8 cellular contexts compared by ENCODE assay signal in genomic region chr1:23344111-23344986, GRCh38. TPM values are rescaled to one million over a fixed set of nuclear protein-coding genes. Genes with fewer than 3 reads are reported as not detected.
DNase-seq lines count a peak whose midpoint lies in the region; ATAC-seq and TF ChIP-seq lines count a peak whose summit lies in the region.

Gene HNRNPR (minus strand): TSS chr1:23344284. CDS start chr1:23341008, 3,276 bp downstream.

- CTCF ChIA-PET in RWPE1 (lab: Yijun Ruan, JAX), result interaction anchor here (0.6 to 2.1 kb wide), 3 partner anchors 45 to 195 kb away, joined by 5 to 10 read pairs (median 10); no protein-coding TSS in a partner anchor
- CTCF ChIA-PET in naive thymus-derived CD4-positive, alpha-beta T cell (lab: Charles Lee), result interaction anchor here (1.0 kb wide), 1 partner anchor 24 kb away, joined by 3 read pairs; no protein-coding TSS in a partner anchor

- peak within 1 kb of the TSS; percentile 74 for H3K4me3 ChIP-seq in LNCaP clone FGC (ENCODE audit: low read depth, low read length)
- H3K4me3 ChIP-seq in fibroblast of lung (replicated peaks in 1 of 4; ENCODE audit: control extremely low read depth in 1 of 4, insufficient read depth in 1 of 4, low read depth in 3 of 4, low read length in 4 of 4), result peak within 1 kb of the TSS; percentile 48 to 88 (median 70)
- H3K4me3 ChIP-seq in naive thymus-derived CD4-positive, alpha-beta T cell (ENCODE audit: low read length), result peak within 1 kb of the TSS; percentile 89

- peaks cover 3% of the 10 kb centered on the region for H4K20me1 ChIP-seq in fibroblast of lung (ENCODE audit: control insufficient read depth, extremely low read depth, insufficient read depth, low read length)

- H3K9me3 ChIP-seq in fibroblast of lung (ENCODE audit: control insufficient read depth, insufficient read depth, low read depth, low read length), result no peaks in the 10 kb centered on the region
- no peaks in the 10 kb centered on the region for H3K9me3 ChIP-seq in naive thymus-derived CD4-positive, alpha-beta T cell (ENCODE audit: control insufficient read depth in 2 of 3, low read length in 3 of 3)

- H3K4me1 ChIP-seq in fibroblast of lung (ENCODE audit: control insufficient read depth, extremely low read depth, insufficient read depth, low read length), result peaks cover 7% of the 10 kb centered on the region
- H3K4me1 ChIP-seq in naive thymus-derived CD4-positive, alpha-beta T cell (ENCODE audit: control insufficient read depth in 2 of 2, insufficient read depth in 2 of 2, low read length in 2 of 2), result peaks cover 25 to 28% of the 10 kb centered on the region in 2 donors

- peak within 1 kb of the TSS; percentile 75 for H2AFZ ChIP-seq in fibroblast of lung (ENCODE audit: low read length)

- intact Hi-C loops in naive thymus-derived CD4-positive, alpha-beta T cell (cut with micrococcal nuclease), result loop anchor here (1.0 to 10.0 kb wide), 9 partner anchors 24 to 1560 kb away; partner anchors contain the start of genes ASAP3 (in 2 of the 2), E2F2 (in 2 of the 2), SRRM1 (in 1 of the 2) and TCEA3 (in 1 of the 2)

- POLR2A ChIA-PET in RWPE1 (lab: Yijun Ruan, JAX; ENCODE audit: low non-redundant PET), result interaction anchor here (0.5 to 1.6 kb wide), 4 partner anchors 23 to 333 kb away, joined by 3 to 24 read pairs (median 4); no protein-coding TSS in a partner anchor
- POLR2A ChIA-PET in naive thymus-derived CD4-positive, alpha-beta T cell (lab: Charles Lee), result interaction anchor here (0.6 to 2.4 kb wide), 20 partner anchors 10 to 1583 kb away, joined by 3 to 62 read pairs (median 4); partner anchors contain the start of gene ZNF436

- H3K4me1 Mint-ChIP-seq in activated T-helper 17 cell treated with anti-CD3 and anti-CD28 coated beads, Interleukin-2, amount 50 U/mL, for 72 hours, result peaks cover 36% of the 10 kb centered on the region
- H3K4me1 Mint-ChIP-seq in naive thymus-derived CD4-positive, alpha-beta T cell, result peaks cover 34 to 47% (median 45%) of the 10 kb centered on the region in 7 donors
- peaks cover 18 to 49% of the 10 kb centered on the region in 2 donors for H3K4me1 Mint-ChIP-seq in stimulated activated naive B cell treated with anti-CD40 and anti-IgM and Interleukin-4, amounts not matched to agents 10 μg/mL and 1 μg/mL and 100 μg/mL, for 72 hours

- H3K36me3 Mint-ChIP-seq in activated T-helper 17 cell treated with anti-CD3 and anti-CD28 coated beads, Interleukin-2, amount 50 U/mL, for 72 hours (ENCODE audit: low read depth), result peaks cover 42% of the 10 kb centered on the region
- H3K36me3 Mint-ChIP-seq in naive thymus-derived CD4-positive, alpha-beta T cell, result peaks cover 0 to 11% (median 0%) of the 10 kb centered on the region in 5 donors
- peaks cover 4 to 15% of the 10 kb centered on the region in 2 donors for H3K36me3 Mint-ChIP-seq in stimulated activated naive B cell treated with anti-CD40 and anti-IgM and Interleukin-4, amounts not matched to agents 10 μg/mL and 1 μg/mL and 100 μg/mL, for 72 hours

- peak; percentile 100 for DNase-seq in EH (ENCODE audit: low read depth)
- peak; percentile 95 for DNase-seq in GOT3 (lab: John Stamatoyannopoulos, UW)
- DNase-seq in LNCaP clone FGC (ENCODE audit: low read depth), result peak; percentile 94
- DNase-seq in RWPE1 (ENCODE audit: low spot score), result peak; percentile 98
- peak; percentile 100 for DNase-seq in fibroblast of lung (ENCODE audit: low read depth in 2 of 2)
- peak; percentile 90 to 99 (median 97) for DNase-seq in naive thymus-derived CD4-positive, alpha-beta T cell
- peak; percentile 99 for DNase-seq in stimulated activated naive B cell treated with anti-CD40 and anti-IgM and Interleukin-4, amounts not matched to agents 10 μg/mL and 1 μg/mL and 100 μg/mL, for 72 hours

- H3K27me3 ChIP-seq in fibroblast of lung (ENCODE audit: control insufficient read depth, insufficient read depth, low read length), result no peaks in the 10 kb centered on the region
- no peaks in the 10 kb centered on the region for H3K27me3 ChIP-seq in naive thymus-derived CD4-positive, alpha-beta T cell (ENCODE audit: control insufficient read depth in 2 of 2, insufficient read depth in 2 of 2, low read length in 2 of 2)

- TF ChIP-seq CTCF in LNCaP clone FGC (IDR thresholded peaks at IDR 0.05; ENCODE audit: control insufficient read depth, extremely low read depth, insufficient read depth) (no peak), RWPE1 (conservative IDR thresholded peaks at IDR 0.05; ENCODE audit: low read depth) (no peak), fibroblast of lung (conservative IDR thresholded peaks at IDR 0.05 in 1 of 2, IDR thresholded peaks at IDR 0.05 in 1 of 2; ENCODE audit: low read depth in 1 of 2, low read length in 2 of 2) (no peak)

- H3K4me3 Mint-ChIP-seq in activated T-helper 17 cell treated with anti-CD3 and anti-CD28 coated beads, Interleukin-2, amount 50 U/mL, for 72 hours, result peak within 1 kb of the TSS; percentile 99
- H3K4me3 Mint-ChIP-seq in naive thymus-derived CD4-positive, alpha-beta T cell, result peak within 1 kb of the TSS; percentile 81 to 100 (median 94)
- peak within 1 kb of the TSS; percentile 90 to 95 for H3K4me3 Mint-ChIP-seq in stimulated activated naive B cell treated with anti-CD40 and anti-IgM and Interleukin-4, amounts not matched to agents 10 μg/mL and 1 μg/mL and 100 μg/mL, for 72 hours

- H3K27ac ChIP-seq in RWPE1 (peak within 1 kb of the TSS; percentile 97), fibroblast of lung (ENCODE audit: insufficient read depth, low read length) (peak within 1 kb of the TSS; percentile 86)
- peak within 1 kb of the TSS; percentile 83 for H3K27ac ChIP-seq in naive thymus-derived CD4-positive, alpha-beta T cell (ENCODE audit: low read depth, low read length)

- H3K27ac Mint-ChIP-seq in activated T-helper 17 cell treated with anti-CD3 and anti-CD28 coated beads, Interleukin-2, amount 50 U/mL, for 72 hours, result peak within 1 kb of the TSS; percentile 98
- peak within 1 kb of the TSS; percentile 89 to 98 (median 97) for H3K27ac Mint-ChIP-seq in naive thymus-derived CD4-positive, alpha-beta T cell
- peak within 1 kb of the TSS; percentile 98 for H3K27ac Mint-ChIP-seq in stimulated activated naive B cell treated with anti-CD40 and anti-IgM and Interleukin-4, amounts not matched to agents 10 μg/mL and 1 μg/mL and 100 μg/mL, for 72 hours

- H3K9me3 Mint-ChIP-seq in activated T-helper 17 cell treated with anti-CD3 and anti-CD28 coated beads, Interleukin-2, amount 50 U/mL, for 72 hours, result no peaks in the 10 kb centered on the region
- peaks cover 0 to 2% (median 0%) of the 10 kb centered on the region in 11 donors for H3K9me3 Mint-ChIP-seq in naive thymus-derived CD4-positive, alpha-beta T cell
- no peaks in the 10 kb centered on the region for H3K9me3 Mint-ChIP-seq in stimulated activated naive B cell treated with anti-CD40 and anti-IgM and Interleukin-4, amounts not matched to agents 10 μg/mL and 1 μg/mL and 100 μg/mL, for 72 hours

- ATAC-seq in activated T-helper 17 cell treated with anti-CD3 and anti-CD28 coated beads, Interleukin-2, amount 50 U/mL, for 72 hours (replicated peaks), result peak; percentile 95
- ATAC-seq in naive thymus-derived CD4-positive, alpha-beta T cell, result peak; percentile 97
- ATAC-seq in stimulated activated naive B cell treated with anti-CD40 and anti-IgM and Interleukin-4, amounts not matched to agents 10 μg/mL and 1 μg/mL and 100 μg/mL, for 72 hours (replicated peaks), result peak; percentile 95 to 96

- peak within 1 kb of the TSS; percentile 98 for H3K4me2 ChIP-seq in fibroblast of lung (ENCODE audit: extremely low read depth, insufficient read depth, low read length)

- peaks cover 44% of the 10 kb centered on the region for H3K79me2 ChIP-seq in fibroblast of lung (ENCODE audit: control insufficient read depth, insufficient read depth, low read length)

- H3K27me3 Mint-ChIP-seq in activated T-helper 17 cell treated with anti-CD3 and anti-CD28 coated beads, Interleukin-2, amount 50 U/mL, for 72 hours, result no peaks in the 10 kb centered on the region
- H3K27me3 Mint-ChIP-seq in naive thymus-derived CD4-positive, alpha-beta T cell, result no peaks in the 10 kb centered on the region
- H3K27me3 Mint-ChIP-seq in stimulated activated naive B cell treated with anti-CD40 and anti-IgM and Interleukin-4, amounts not matched to agents 10 μg/mL and 1 μg/mL and 100 μg/mL, for 72 hours, result no peaks in the 10 kb centered on the region

- H3K36me3 ChIP-seq in fibroblast of lung (ENCODE audit: control insufficient read depth, insufficient read depth, low read length), result no peaks in the 10 kb centered on the region
- peaks cover 0 to 7% (median 0%) of the 10 kb centered on the region in 3 experiments for H3K36me3 ChIP-seq in naive thymus-derived CD4-positive, alpha-beta T cell (ENCODE audit: control insufficient read depth in 2 of 3, insufficient read depth in 3 of 3, low read length in 3 of 3)

- peak within 1 kb of the TSS; percentile 93 for H3K9ac ChIP-seq in fibroblast of lung (ENCODE audit: insufficient read depth, low read length)

RNA-seq across cellular contexts. Expression of gene HNRNPR, which starts in this region (rescaled TPM):
- 100 to 1,000 TPM; 110 to 193 TPM for total RNA-seq in activated T-helper 17 cell treated with anti-CD3 and anti-CD28 coated beads, Interleukin-2, amount 50 U/mL, for 72 hours
- total RNA-seq in fibroblast of lung, result 59.1 and 62.1 TPM in 2 replicates
- polyA plus RNA-seq in fibroblast of lung, result 141 and 186 TPM in 2 replicates
- polyA plus RNA-seq in fibroblast of lung (2012), result 98.3 and 135 TPM in 2 replicates
- 33.7 and 76.0 TPM in 2 replicates for polyA minus RNA-seq in fibroblast of lung (ENCODE audit: low replicate concordance)
- 100 to 1,000 TPM in 4 of 5 experiments, 10 to 100 TPM in 1; 97.4 to 235 (median 117) TPM for total RNA-seq in naive thymus-derived CD4-positive, alpha-beta T cell
- 100 to 1,000 TPM; 197 to 208 TPM for polyA plus RNA-seq in naive thymus-derived CD4-positive, alpha-beta T cell

Comparison
In these comparisons a context has a peak if more than half of its experiments do, and no peak if none do; other contexts are left out.
1. Peak in every context shown above with its lines: DNase-seq, ATAC-seq, H3K4me3 ChIP-seq and H3K27ac ChIP-seq.